In genomic region chr12:123115409-123116111, GRCh38 we compare ENCODE assay signal across 8 cellular contexts. TPM values are rescaled to one million over a fixed set of nuclear protein-coding genes. Genes with fewer than 3 reads are reported as not detected.
A peak's percentile ranks its signal among the peaks of the same experiment; 100 is the strongest.
DNase-seq lines count a peak whose midpoint lies in the region; FAIRE-seq lines count a peak whose summit lies in the region.

No MANE protein-coding gene starts in this region.

- DNase-seq in GM04503 (ENCODE audit: low read depth) (peak; percentile 93), RCC 7860 (ENCODE audit: low spot score) (peak; percentile 6), fibroblast of gingiva (ENCODE audit: low read depth) (peak; percentile 86), posterior cingulate gyrus (peak in 8 of 10 donors; percentile 42 to 91 (median 60)), SJCRH30 (no peak), HuH-7 (ENCODE audit: low spot score) (no peak), NCI-H1417 treated with DMSO at 0.1 percent for 48 hours (lab: John Stamatoyannopoulos, UW) (no peak), GDM1 (lab: John Stamatoyannopoulos, UW) (no peak)

- no peaks in the 10 kb centered on the region for H3K27me3 ChIP-seq in SJCRH30

- no peaks in the 10 kb centered on the region for H3K9me3 ChIP-seq in SJCRH30 (replicated peaks)

- H3K36me3 ChIP-seq in SJCRH30 = no peaks in the 10 kb centered on the region

- no peak overlapping the region for H3K27ac ChIP-seq in SJCRH30

- peaks cover 6% of the 10 kb centered on the region; the same call in 1 of the 2 replicates for H3K4me1 ChIP-seq in SJCRH30

- intact Hi-C loops in posterior cingulate gyrus (cut with DNase I) = no loop called here

- no peak overlapping the region for H3K4me3 ChIP-seq in SJCRH30

- FAIRE-seq in RCC 7860 (lab: Jason Lieb, UNC) = no peak

RNA-seq across cellular contexts. Expression of gene PITPNM2, which starts 35.3 kb away (rescaled TPM):
- 1.2 and 1.3 TPM in 2 replicates for total RNA-seq in SJCRH30 (2014; rRNA removed; shearing (Covaris generic))

Comparison
In these comparisons a context has a peak if more than half of its experiments do, and no peak if none do; other contexts are left out.
1. DNase-seq: peak in GM04503 (single experiment), RCC 7860 (single experiment), fibroblast of gingiva (single experiment) and posterior cingulate gyrus (8 of 10); none in SJCRH30 (0 of 2), HuH-7 (single experiment), NCI-H1417 treated with DMSO at 0.1 percent for 48 hours (single experiment) and GDM1 (single experiment).